Comparison of ENCODE assay signal across 21 cellular contexts in the genomic region with DNA sequence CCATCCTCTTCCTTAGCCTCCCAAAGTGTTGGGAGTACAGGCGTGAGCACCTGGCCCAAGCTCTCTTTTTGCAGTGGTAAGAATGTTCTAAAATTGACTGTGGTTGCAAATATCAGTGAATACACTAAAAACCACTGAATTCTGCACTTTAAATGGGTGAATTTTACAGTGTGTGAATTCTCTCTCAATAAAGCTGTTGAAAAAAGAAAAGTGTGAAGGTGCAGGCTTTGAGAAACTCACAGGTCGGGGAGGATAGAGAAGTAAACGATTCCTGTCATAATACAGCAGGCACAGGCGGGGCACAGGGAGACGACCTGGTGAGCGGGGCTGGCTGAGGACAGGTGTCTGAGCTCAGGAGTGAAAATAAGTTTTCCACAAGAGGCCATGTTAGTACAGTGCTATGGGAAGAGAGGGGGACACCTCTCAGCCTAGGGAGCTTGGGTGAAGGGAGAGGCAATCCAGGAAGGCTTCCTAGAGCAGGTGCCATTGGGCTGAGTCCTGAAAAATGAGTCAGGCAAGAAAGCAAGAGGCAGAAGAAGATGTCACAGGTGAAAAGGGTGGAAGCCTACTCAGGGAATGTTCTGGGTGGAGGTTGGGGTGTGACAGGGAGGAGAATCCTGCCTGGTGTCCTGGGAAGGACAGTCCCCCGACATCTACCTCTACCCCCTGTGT. TPM values are rescaled to one million over a fixed set of nuclear protein-coding genes. Genes with fewer than 3 reads are reported as not detected.
DNase-seq lines count a peak whose midpoint lies in the region; ATAC-seq, FAIRE-seq and TF ChIP-seq lines count a peak whose summit lies in the region.
"Had no signal": no experiment of that assay in that cellular context is flagged by ENCODE, and none has a peak within 500 bp of the region (broad histone marks: within the 10 kb centered on the region; RNA-seq: fewer than 3 reads in every experiment).

No MANE protein-coding gene starts in this region.

- H3K27me3 Mint-ChIP-seq in CD4-positive, CD25-positive, alpha-beta regulatory T cell: no peaks in the 10 kb centered on the region
- H3K27me3 Mint-ChIP-seq in activated T-helper 1 cell treated with anti-CD3 and anti-CD28 coated beads, Interleukin-12 subunit alpha, Interleukin-12 subunit beta, Interleukin-2, Interleukin-4 antibody, amounts not matched to agents 30 ng/mL and 10 ng/mL and 1 ng/mL, durations not matched to agents 14 hours and 24 hours and 36 hours (ENCODE audit: insufficient read depth): no peaks in the 10 kb centered on the region
- peaks cover 0 to 6% (median 0%) of the 10 kb centered on the region in 3 donors for H3K27me3 Mint-ChIP-seq in naive B cell

- DNase-seq in CD4-positive, CD25-positive, alpha-beta regulatory T cell: no peak
- DNase-seq in GM12891 (ENCODE audit: insufficient read length, low spot score) (no peak), naive B cell (no peak)
- DNase-seq in activated T-helper 1 cell treated with anti-CD3 and anti-CD28 coated beads, Interleukin-12 subunit alpha, Interleukin-12 subunit beta, Interleukin-2, Interleukin-4 antibody, amounts not matched to agents 30 ng/mL and 10 ng/mL and 1 ng/mL, durations not matched to agents 14 hours and 24 hours and 36 hours (ENCODE audit: low spot score): no peak
- DNase-seq in stimulated activated CD4-positive, alpha-beta T cell treated with anti-CD3 and anti-CD28 coated beads, Interleukin-1b, Interleukin-23, amount 100 ng/mL, for 48 hours: no peak
- DNase-seq in stimulated activated CD4-positive, alpha-beta T cell treated with anti-CD3 and anti-CD28 coated beads, Interleukin-2, amount 100 ng/mL, for 48 hours: no peak
- DNase-seq: brain microvascular endothelial cell, dermis blood vessel endothelial cell, EL, glutamatergic neuron, midbrain, NCI-H1436, NCI-H2227 treated with DMSO at 0.1 percent for 48 hours had no signal

- no peaks in the 10 kb centered on the region for H3K9me3 Mint-ChIP-seq in CD4-positive, CD25-positive, alpha-beta regulatory T cell
- H3K9me3 Mint-ChIP-seq in activated T-helper 1 cell treated with anti-CD3 and anti-CD28 coated beads, Interleukin-12 subunit alpha, Interleukin-12 subunit beta, Interleukin-2, Interleukin-4 antibody, amounts not matched to agents 30 ng/mL and 10 ng/mL and 1 ng/mL, durations not matched to agents 14 hours and 24 hours and 36 hours: no peaks in the 10 kb centered on the region
- no peaks in the 10 kb centered on the region for H3K9me3 Mint-ChIP-seq in naive B cell

- H3K27ac Mint-ChIP-seq in CD4-positive, CD25-positive, alpha-beta regulatory T cell: peak overlapping the region; percentile 93 to 98 (median 95)
- peak overlapping the region; percentile 89 for H3K27ac Mint-ChIP-seq in activated T-helper 1 cell treated with anti-CD3 and anti-CD28 coated beads, Interleukin-12 subunit alpha, Interleukin-12 subunit beta, Interleukin-2, Interleukin-4 antibody, amounts not matched to agents 30 ng/mL and 10 ng/mL and 1 ng/mL, durations not matched to agents 14 hours and 24 hours and 36 hours
- peak overlapping the region in 5 of 6 donors; percentile 31 to 91 (median 86) for H3K27ac Mint-ChIP-seq in naive B cell

- peak; percentile 64 for FAIRE-seq in GM12891 (lab: Jason Lieb, UNC)
- FAIRE-seq: islet of Langerhans had no signal

- peak overlapping the region; percentile 47 for H3K27ac ChIP-seq in CD4-positive, CD25-positive, alpha-beta regulatory T cell (ENCODE audit: insufficient read depth, low read length, poor library complexity, severe bottlenecking)
- H3K27ac ChIP-seq: brain microvascular endothelial cell, KMS-11, parathyroid adenoma, VCaP had no signal

- peak overlapping the region; percentile 22 to 85 (median 74) for H3K4me3 Mint-ChIP-seq in CD4-positive, CD25-positive, alpha-beta regulatory T cell
- peak overlapping the region; percentile 65 for H3K4me3 Mint-ChIP-seq in activated T-helper 1 cell treated with anti-CD3 and anti-CD28 coated beads, Interleukin-12 subunit alpha, Interleukin-12 subunit beta, Interleukin-2, Interleukin-4 antibody, amounts not matched to agents 30 ng/mL and 10 ng/mL and 1 ng/mL, durations not matched to agents 14 hours and 24 hours and 36 hours
- H3K4me3 Mint-ChIP-seq in naive B cell: peak overlapping the region in 6 of 8 donors; percentile 25 to 80 (median 47)

- intact Hi-C loops in activated T-helper 1 cell treated with anti-CD3 and anti-CD28 coated beads, Interleukin-12 subunit alpha, Interleukin-12 subunit beta, Interleukin-2, Interleukin-4 antibody, amounts not matched to agents 30 ng/mL and 10 ng/mL and 1 ng/mL, durations not matched to agents 14 hours and 24 hours and 36 hours (cut with micrococcal nuclease): loop anchor here (2.0 kb wide), 3 partner anchors 24 to 36 kb away; a partner anchor contains a TSS

- ATAC-seq in CD4-positive, CD25-positive, alpha-beta regulatory T cell (ENCODE audit: low read depth in 2 of 2): no peak
- ATAC-seq in naive B cell (ENCODE audit: low read depth in 2 of 2) (no peak), GM21723 (IDR thresholded peaks at IDR 0.05; ENCODE audit: unreplicated experiment) (no peak), GM18517 (IDR thresholded peaks at IDR 0.05; ENCODE audit: unreplicated experiment) (no peak)

- H3K4me1 ChIP-seq in CD4-positive, CD25-positive, alpha-beta regulatory T cell (ENCODE audit: control insufficient read depth, insufficient read depth, low read length, poor library complexity, severe bottlenecking): peaks cover 35% of the 10 kb centered on the region
- H3K4me1 ChIP-seq: parathyroid adenoma had no signal

- peak overlapping the region; percentile 34 for H3K4me3 ChIP-seq in CD4-positive, CD25-positive, alpha-beta regulatory T cell (ENCODE audit: low read depth, low read length)

- H3K27me3 ChIP-seq in CD4-positive, CD25-positive, alpha-beta regulatory T cell (ENCODE audit: control insufficient read depth, insufficient read depth, low read length): no peaks in the 10 kb centered on the region
- H3K27me3 ChIP-seq: brain microvascular endothelial cell had no signal

- no peaks in the 10 kb centered on the region for H3K36me3 ChIP-seq in CD4-positive, CD25-positive, alpha-beta regulatory T cell (ENCODE audit: control insufficient read depth, insufficient read depth, low read length)
- H3K36me3 ChIP-seq: brain microvascular endothelial cell had no signal

- peaks cover 10 to 49% (median 38%) of the 10 kb centered on the region in 4 donors for H3K4me1 Mint-ChIP-seq in CD4-positive, CD25-positive, alpha-beta regulatory T cell
- peaks cover 73% of the 10 kb centered on the region for H3K4me1 Mint-ChIP-seq in activated T-helper 1 cell treated with anti-CD3 and anti-CD28 coated beads, Interleukin-12 subunit alpha, Interleukin-12 subunit beta, Interleukin-2, Interleukin-4 antibody, amounts not matched to agents 30 ng/mL and 10 ng/mL and 1 ng/mL, durations not matched to agents 14 hours and 24 hours and 36 hours (ENCODE audit: low read depth)
- H3K4me1 Mint-ChIP-seq in naive B cell: peaks cover 20 to 54% (median 22%) of the 10 kb centered on the region in 3 donors

- no peaks in the 10 kb centered on the region for H3K9me3 ChIP-seq in CD4-positive, CD25-positive, alpha-beta regulatory T cell (ENCODE audit: control insufficient read depth in 2 of 2, low read length in 2 of 2)

- H3K36me3 Mint-ChIP-seq in CD4-positive, CD25-positive, alpha-beta regulatory T cell: no peaks in the 10 kb centered on the region
- no peaks in the 10 kb centered on the region for H3K36me3 Mint-ChIP-seq in activated T-helper 1 cell treated with anti-CD3 and anti-CD28 coated beads, Interleukin-12 subunit alpha, Interleukin-12 subunit beta, Interleukin-2, Interleukin-4 antibody, amounts not matched to agents 30 ng/mL and 10 ng/mL and 1 ng/mL, durations not matched to agents 14 hours and 24 hours and 36 hours (ENCODE audit: low read depth)
- no peaks in the 10 kb centered on the region for H3K36me3 Mint-ChIP-seq in naive B cell

- no peak for TF ChIP-seq POLR2A in GM12891 (IDR thresholded peaks at IDR 0.05; ENCODE audit: low read depth, low read length)

TF ChIP-seq in GM12891, 5 proteins besides CTCF, POLR2A, EP300 and RAD21:
- no peak for TF ChIP-seq PAX5 (IDR thresholded peaks at IDR 0.05; ENCODE audit: insufficient read depth, low read length, severe bottlenecking)
- TF ChIP-seq SPI1 (IDR thresholded peaks at IDR 0.05; ENCODE audit: low read depth, low read length): no peak
- TF ChIP-seq POLR2AphosphoS5 (IDR thresholded peaks at IDR 0.05; ENCODE audit: low read depth, low read length): no peak
- no peak for TF ChIP-seq TAF1 (IDR thresholded peaks at IDR 0.05; ENCODE audit: low read depth, low read length)
- TF ChIP-seq POU2F2 (IDR thresholded peaks at IDR 0.05; ENCODE audit: low read depth, low read length): no peak

RNA-seq across cellular contexts. Expression of a gene that starts 26.1 kb away (rescaled TPM):
- 0.96 TPM for total RNA-seq in CD4-positive, CD25-positive, alpha-beta regulatory T cell
- not detected for polyA plus RNA-seq in CD4-positive, CD25-positive, alpha-beta regulatory T cell
- polyA plus RNA-seq in GM12891 (2012; ENCODE audit: low read depth, missing spikeins): 2.4 TPM
- 450 and 455 TPM in 2 replicates for total RNA-seq in activated T-helper 1 cell treated with anti-CD3 and anti-CD28 coated beads, Interleukin-12 subunit alpha, Interleukin-12 subunit beta, Interleukin-2, Interleukin-4 antibody, amounts not matched to agents 30 ng/mL and 10 ng/mL and 1 ng/mL, durations not matched to agents 14 hours and 24 hours and 36 hours
- not detected for polyA plus RNA-seq in naive B cell (ENCODE audit: low read depth in 6 of 6)

RNA-seq across cellular contexts. Expression of a gene that starts 46.2 kb away (rescaled TPM):
- 24.0 TPM for total RNA-seq in CD4-positive, CD25-positive, alpha-beta regulatory T cell
- polyA plus RNA-seq in CD4-positive, CD25-positive, alpha-beta regulatory T cell: 1 to 10 TPM; 2.4 to 7.0 (median 4.8) TPM
- polyA plus RNA-seq in GM12891 (2012; ENCODE audit: low read depth, missing spikeins): 0.28 TPM
- 76.7 and 78.3 TPM in 2 replicates for total RNA-seq in activated T-helper 1 cell treated with anti-CD3 and anti-CD28 coated beads, Interleukin-12 subunit alpha, Interleukin-12 subunit beta, Interleukin-2, Interleukin-4 antibody, amounts not matched to agents 30 ng/mL and 10 ng/mL and 1 ng/mL, durations not matched to agents 14 hours and 24 hours and 36 hours
- polyA plus RNA-seq in naive B cell (ENCODE audit: low read depth in 6 of 6): 1 to 10 TPM in 5 of 6 donors, under 1 TPM in 1; 0.66 to 4.7 (median 1.3) TPM
- total RNA-seq: dermis blood vessel endothelial cell, SK-MEL-5 had no signal
- polyA plus RNA-seq: BJ had no signal

Comparison
In these comparisons a context has a peak if more than half of its experiments do, and no peak if none do; other contexts are left out.
1. RNA of a gene that starts 26.1 kb away (total RNA-seq): 450 to 455 TPM in activated T-helper 1 cell treated with anti-CD3 and anti-CD28 coated beads, Interleukin-12 subunit alpha, Interleukin-12 subunit beta, Interleukin-2, Interleukin-4 antibody, amounts not matched to agents 30 ng/mL and 10 ng/mL and 1 ng/mL, durations not matched to agents 14 hours and 24 hours and 36 hours; 0.96 TPM in CD4-positive, CD25-positive, alpha-beta regulatory T cell (single experiment); every median in the first group is over 100 times any median in the second.
2. Peak in every context shown above with its lines, with median percentiles within 50 percentile points of each other: H3K27ac Mint-ChIP-seq and H3K4me3 Mint-ChIP-seq.